ENCODE assay signal across 8 cellular contexts in genomic region chr1:69568435-69569280, GRCh38. TPM values are rescaled to one million over a fixed set of nuclear protein-coding genes. Genes with fewer than 3 reads are reported as not detected.
DNase-seq lines count a peak whose midpoint lies in the region; ATAC-seq and TF ChIP-seq lines count a peak whose summit lies in the region.

No MANE protein-coding gene starts in this region.

- TF ChIP-seq CTCF in endodermal cell (conservative IDR thresholded peaks at IDR 0.05): no peak
- no peak for TF ChIP-seq CTCF in nephron (IDR thresholded peaks at IDR 0.05; ENCODE audit: unreplicated experiment in 3 of 3)

- no peaks in the 10 kb centered on the region for H3K4me1 ChIP-seq in endodermal cell (ENCODE audit: control insufficient read depth, insufficient read depth, low read length)

- peaks cover 79% of the 10 kb centered on the region for H3K27me3 Mint-ChIP-seq in endodermal cell (ENCODE audit: insufficient read depth)
- peaks cover 80% of the 10 kb centered on the region for H3K27me3 Mint-ChIP-seq in nephron (ENCODE audit: low read depth)
- peaks cover 31% of the 10 kb centered on the region for H3K27me3 Mint-ChIP-seq in activated T-helper 17 cell treated with anti-CD3 and anti-CD28 coated beads, Interleukin-2, amount 50 U/mL, for 72 hours

- H3K27ac Mint-ChIP-seq in endodermal cell (no peak overlapping the region), nephron (peak overlapping the region; percentile 36 to 64 (median 58))
- H3K27ac Mint-ChIP-seq in activated T-helper 17 cell treated with anti-CD3 and anti-CD28 coated beads, Interleukin-2, amount 50 U/mL, for 72 hours: no peak overlapping the region

- H3K4me3 ChIP-seq in endodermal cell (ENCODE audit: low read length): peak overlapping the region; percentile 95

- H3K9me3 Mint-ChIP-seq in endodermal cell (no peaks in the 10 kb centered on the region), nephron (no peaks in the 10 kb centered on the region)
- H3K9me3 Mint-ChIP-seq in activated T-helper 17 cell treated with anti-CD3 and anti-CD28 coated beads, Interleukin-2, amount 50 U/mL, for 72 hours: peaks cover 4% of the 10 kb centered on the region

- H3K36me3 Mint-ChIP-seq in endodermal cell (ENCODE audit: low read depth) (no peaks in the 10 kb centered on the region), nephron (ENCODE audit: low read depth) (no peaks in the 10 kb centered on the region)
- H3K36me3 Mint-ChIP-seq in activated T-helper 17 cell treated with anti-CD3 and anti-CD28 coated beads, Interleukin-2, amount 50 U/mL, for 72 hours (ENCODE audit: low read depth): peaks cover 4% of the 10 kb centered on the region

- peaks cover 67% of the 10 kb centered on the region for H3K27me3 ChIP-seq in endodermal cell (ENCODE audit: control insufficient read depth, insufficient read depth, low read length, poor library complexity, severe bottlenecking)

- ATAC-seq in activated T-helper 17 cell treated with anti-CD3 and anti-CD28 coated beads, Interleukin-2, amount 50 U/mL, for 72 hours (replicated peaks): no peak
- ATAC-seq in GM21360 (IDR thresholded peaks at IDR 0.05; ENCODE audit: unreplicated experiment): no peak

- H3K9ac ChIP-seq in endodermal cell (ENCODE audit: extremely low read depth, low read length, poor library complexity, severe bottlenecking): peak overlapping the region; percentile 54

- H3K9me3 ChIP-seq in endodermal cell (ENCODE audit: control insufficient read depth, low read length): no peaks in the 10 kb centered on the region

- peak overlapping the region; percentile 71 for H3K4me3 Mint-ChIP-seq in endodermal cell
- peak overlapping the region; percentile 89 to 99 (median 92) for H3K4me3 Mint-ChIP-seq in nephron
- H3K4me3 Mint-ChIP-seq in activated T-helper 17 cell treated with anti-CD3 and anti-CD28 coated beads, Interleukin-2, amount 50 U/mL, for 72 hours: no peak overlapping the region

- peak; percentile 5 for DNase-seq in AG08396 (ENCODE audit: low spot score)
- peak; percentile 7 for DNase-seq in KG1 (lab: John Stamatoyannopoulos, UW)
- DNase-seq in endodermal cell: peak; percentile 73
- no peak for DNase-seq in stimulated activated CD4-positive, alpha-beta T cell treated with anti-CD3 and anti-CD28 coated beads, Interleukin-2, amount 100 ng/mL, for 24 hours
- DNase-seq in activated CD4-positive, CD25-positive, alpha-beta regulatory T cell (lab: John Stamatoyannopoulos, UW): no peak

- 0 to 1% methylated on average over 20 to 49 of the region's 49 CpGs for WGBS in endodermal cell (ENCODE audit: insufficient coverage in 1 of 2, insufficient read length in 1 of 2), 2 experiments

- no peak overlapping the region for H3K27ac ChIP-seq in endodermal cell (ENCODE audit: low read depth, low read length)

- peaks cover 8% of the 10 kb centered on the region for H3K4me1 Mint-ChIP-seq in endodermal cell
- H3K4me1 Mint-ChIP-seq in nephron: peaks cover 26% of the 10 kb centered on the region
- no peaks in the 10 kb centered on the region for H3K4me1 Mint-ChIP-seq in activated T-helper 17 cell treated with anti-CD3 and anti-CD28 coated beads, Interleukin-2, amount 50 U/mL, for 72 hours

- no peaks in the 10 kb centered on the region for H3K36me3 ChIP-seq in endodermal cell (ENCODE audit: control insufficient read depth, insufficient read depth, low read length)

RNA-seq across cellular contexts. Expression of gene LRRC7, which starts 0.9 kb away (rescaled TPM):
- total RNA-seq in endodermal cell: 1 to 10 TPM; 1.4 to 2.2 TPM
- polyA plus RNA-seq in endodermal cell (2013, experiment 1 of 2): 1.4 TPM
- polyA plus RNA-seq in endodermal cell (2013, experiment 2 of 2): 1.6 TPM
- not detected for total RNA-seq in activated T-helper 17 cell treated with anti-CD3 and anti-CD28 coated beads, Interleukin-2, amount 50 U/mL, for 72 hours

Comparison
In these comparisons a context has a peak if more than half of its experiments do, and no peak if none do; other contexts are left out.
1. DNase-seq: peak in AG08396 (single experiment), KG1 (single experiment) and endodermal cell (single experiment); none in stimulated activated CD4-positive, alpha-beta T cell treated with anti-CD3 and anti-CD28 coated beads, Interleukin-2, amount 100 ng/mL, for 24 hours (0 of 2) and activated CD4-positive, CD25-positive, alpha-beta regulatory T cell (0 of 4).
2. H3K27ac Mint-ChIP-seq: peak in nephron (3 of 3); none in endodermal cell (single experiment) and activated T-helper 17 cell treated with anti-CD3 and anti-CD28 coated beads, Interleukin-2, amount 50 U/mL, for 72 hours (single experiment).